In genomic region chr17:77957215-77957868, GRCh38 we compare ENCODE assay signal across 8 cellular contexts. TPM values are rescaled to one million over a fixed set of nuclear protein-coding genes. Genes with fewer than 3 reads are reported as not detected.
DNase-seq lines count a peak whose midpoint lies in the region; ATAC-seq and TF ChIP-seq lines count a peak whose summit lies in the region.

No MANE protein-coding gene starts in this region.

- no peak for TF ChIP-seq CTCF in Caco-2 (IDR thresholded peaks at IDR 0.05; ENCODE audit: insufficient read depth in 1 of 2, low read depth in 1 of 2, low read length in 1 of 2, severe bottlenecking in 1 of 2, unreplicated experiment in 1 of 2)
- no peak for TF ChIP-seq CTCF in WI38 (IDR thresholded peaks at IDR 0.05; ENCODE audit: low read depth, low read length)
- no peak for TF ChIP-seq CTCF in fibroblast of villous mesenchyme (IDR thresholded peaks at IDR 0.05; ENCODE audit: insufficient read depth, low read depth, low read length)
- no peak for TF ChIP-seq CTCF in psoas muscle (IDR thresholded peaks at IDR 0.05)

- POLR2A ChIA-PET in Caco-2 (lab: Charles Lee): interaction anchor here (0.5 to 1.9 kb wide), 4 partner anchors 56 to 191 kb away, joined by 6 to 20 read pairs (median 11); no protein-coding TSS in a partner anchor

- H3K27me3 Mint-ChIP-seq in Caco-2 (ENCODE audit: insufficient read depth, unreplicated experiment): peaks cover 34% of the 10 kb centered on the region

- H3K4me3 Mint-ChIP-seq in Caco-2 (ENCODE audit: unreplicated experiment): peak overlapping the region; percentile 97

- H3K4me1 Mint-ChIP-seq in Caco-2 (ENCODE audit: low read depth, unreplicated experiment): peaks cover 7% of the 10 kb centered on the region

- no peak for DNase-seq in Caco-2
- peak; percentile 40 for DNase-seq in fibroblast of villous mesenchyme (ENCODE audit: low read depth)
- DNase-seq in psoas muscle: no peak
- DNase-seq in ecto neural progenitor cell (ENCODE audit: low spot score): no peak

- no peaks in the 10 kb centered on the region for H3K36me3 ChIP-seq in Caco-2 (ENCODE audit: control insufficient read depth, insufficient read depth, low read length)
- no peaks in the 10 kb centered on the region for H3K36me3 ChIP-seq in psoas muscle (ENCODE audit: insufficient read depth in 1 of 2, low read depth in 1 of 2)

- peaks cover 3% of the 10 kb centered on the region for H3K4me1 ChIP-seq in Caco-2
- H3K4me1 ChIP-seq in psoas muscle: peaks cover 22% of the 10 kb centered on the region

- peak overlapping the region; percentile 84 for H3K27ac ChIP-seq in psoas muscle

- H3K36me3 Mint-ChIP-seq in Caco-2 (ENCODE audit: insufficient read depth, unreplicated experiment): peaks cover 15% of the 10 kb centered on the region

- H3K27me3 ChIP-seq in Caco-2 (replicated peaks; ENCODE audit: control insufficient read depth, insufficient read depth, low read length) (no peaks in the 10 kb centered on the region), psoas muscle (ENCODE audit: insufficient read depth in 3 of 3, low read length in 2 of 3) (peaks cover 0 to 3% (median 0%) of the 10 kb centered on the region in 3 donors)

- peak overlapping the region; percentile 85 for H3K27ac Mint-ChIP-seq in Caco-2 (ENCODE audit: unreplicated experiment)

- TSS peak; percentile 79 for BruUV-seq in Caco-2 (replicated peaks; lab: Mats Ljungman, UMichigan)

- peaks cover 9% of the 10 kb centered on the region for H3K9me3 Mint-ChIP-seq in Caco-2 (ENCODE audit: unreplicated experiment)

- H3K9me3 ChIP-seq in Caco-2 (no peaks in the 10 kb centered on the region), psoas muscle (no peaks in the 10 kb centered on the region)

- 25 to 30% (median 28%) methylated on average over 25 of the region's 25 CpGs for WGBS in psoas muscle, 3 donors

- CTCF ChIA-PET in Caco-2 (lab: Charles Lee): interaction anchor here (0.7 to 1.1 kb wide), 2 partner anchors 110 to 528 kb away, joined by 4 read pairs; no protein-coding TSS in a partner anchor

- peak; percentile 3 for ATAC-seq in HG02852 (IDR thresholded peaks at IDR 0.05; ENCODE audit: unreplicated experiment)
- ATAC-seq in psoas muscle: no peak
- ATAC-seq in HG02885 (IDR thresholded peaks at IDR 0.05; ENCODE audit: poor library complexity, unreplicated experiment): no peak
- no peak for ATAC-seq in GM19324 (IDR thresholded peaks at IDR 0.05; ENCODE audit: low FRiP score, unreplicated experiment)

- H3K4me3 ChIP-seq in Caco-2 (ENCODE audit: low read depth, low read length): peak overlapping the region; percentile 93
- H3K4me3 ChIP-seq in WI38 (ENCODE audit: low read depth, low read length): peak overlapping the region; percentile 75
- H3K4me3 ChIP-seq in fibroblast of villous mesenchyme (ENCODE audit: low read depth, low read length): peak overlapping the region; percentile 60
- H3K4me3 ChIP-seq in psoas muscle: peak overlapping the region; percentile 89

- intact Hi-C loops in Caco-2 (cut with micrococcal nuclease; ENCODE audit: unreplicated experiment) (no loop called here), psoas muscle (cut with DNase I) (no loop called here)

RNA-seq across cellular contexts. Expression of gene TNRC6C, which starts 1.2 kb away (rescaled TPM):
- total RNA-seq in Caco-2 (2022) (17.9 and 19.5 TPM in 2 replicates), fibroblast of villous mesenchyme (4.3 and 6.8 TPM in 2 replicates), psoas muscle (10 to 100 TPM; 11.4 to 22.4 (median 13.6) TPM)
- polyA plus RNA-seq in psoas muscle: 1 to 10 TPM; 1.2 to 5.4 (median 1.4) TPM
